ENCODE assay signal across 24 cellular contexts in the genomic region with DNA sequence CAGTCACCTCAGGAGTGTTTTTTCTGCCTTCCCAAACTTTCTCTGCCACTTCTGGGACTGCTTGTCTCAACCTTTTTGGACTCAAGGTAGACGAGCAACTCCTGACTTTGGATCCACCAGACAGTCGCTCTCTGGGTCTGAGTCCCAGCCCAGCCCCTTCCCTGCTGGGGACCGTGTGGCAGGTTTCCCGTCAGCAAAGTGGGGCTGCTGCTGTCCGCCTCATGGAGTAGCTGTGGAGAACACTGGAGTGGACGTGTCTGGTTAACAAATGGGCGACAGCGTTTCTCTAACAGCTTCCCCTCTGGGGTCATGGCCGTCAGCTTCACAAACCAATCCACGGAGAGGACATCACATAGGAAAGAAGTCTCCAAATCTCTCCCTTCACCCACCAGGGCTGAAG. TPM values are rescaled to one million over a fixed set of nuclear protein-coding genes. Genes with fewer than 3 reads are reported as not detected.
DNase-seq lines count a peak whose midpoint lies in the region; ATAC-seq, FAIRE-seq and TF ChIP-seq lines count a peak whose summit lies in the region.
"Had no signal": no experiment of that assay in that cellular context is flagged by ENCODE, and none has a peak within 500 bp of the region (broad histone marks: within the 10 kb centered on the region; RNA-seq: fewer than 3 reads in every experiment).

No MANE protein-coding gene starts in this region.

- WGBS in neuronal stem cell (ENCODE audit: extremely low coverage in 2 of 2, insufficient read length in 2 of 2, insufficient replicate concordance in 1 of 2), 2 donors, result no CpG with 5 or more reads among the region's 10 CpGs
- WGBS in small intestine, 3 donors, result 51 to 57% (median 53%) methylated on average over 10 of the region's 10 CpGs

- H3K23ac ChIP-seq in neuronal stem cell (ENCODE audit: low read depth, low read length, poor library complexity), result no peak overlapping the region

- H3K9me3 ChIP-seq in neuronal stem cell (replicated peaks in 1 of 2; ENCODE audit: control insufficient read depth in 2 of 2, insufficient read depth in 1 of 2, low read depth in 1 of 2, low read length in 2 of 2), result no peaks in the 10 kb centered on the region
- H3K9me3 ChIP-seq in small intestine (ENCODE audit: control insufficient read depth, low read depth), result no peaks in the 10 kb centered on the region
- H3K9me3 ChIP-seq: A549, Caco-2 had no signal

- H3K18ac ChIP-seq in neuronal stem cell (ENCODE audit: low read length), result no peak overlapping the region

- H3K36me3 ChIP-seq in GM23338 (ENCODE audit: insufficient read depth) (no peaks in the 10 kb centered on the region), neuronal stem cell (replicated peaks in 1 of 2; ENCODE audit: control insufficient read depth in 2 of 2, insufficient read depth in 2 of 2, low read length in 2 of 2) (no peaks in the 10 kb centered on the region), small intestine (ENCODE audit: control insufficient read depth in 2 of 2, insufficient read depth in 2 of 2, low read length in 2 of 2) (no peaks in the 10 kb centered on the region)
- H3K36me3 ChIP-seq: BLaER1 treated with 17β-estradiol and CSF1 and Interleukin-3, amounts not matched to agents 10 nM and 100 nM had no signal

- peaks cover 6% of the 10 kb centered on the region for H3K27me3 Mint-ChIP-seq in GM23338 (ENCODE audit: insufficient read depth, low read depth, poor library complexity)
- peaks cover 19% of the 10 kb centered on the region for H3K27me3 Mint-ChIP-seq in chondrocyte (ENCODE audit: low read depth)
- H3K27me3 Mint-ChIP-seq in immature natural killer cell (ENCODE audit: low read depth in 3 of 3), result peaks cover 5 to 13% (median 10%) of the 10 kb centered on the region in 3 donors

- H3K4me2 ChIP-seq in GM23338, result no peak overlapping the region
- H3K4me2 ChIP-seq in neuronal stem cell (ENCODE audit: insufficient read depth, low read length, poor library complexity, severe bottlenecking), result no peak overlapping the region
- H3K4me2 ChIP-seq: A549; BLaER1 treated with 17β-estradiol and CSF1 and Interleukin-3, amounts not matched to agents 10 nM and 100 nM had no signal

- no peak overlapping the region for H2BK5ac ChIP-seq in neuronal stem cell (ENCODE audit: low read length)

- H2AFZ ChIP-seq in GM23338 (peak overlapping the region; percentile 38; the same call in 1 of the 2 replicates), neuronal stem cell (ENCODE audit: low read length) (peak overlapping the region; percentile 46)

- H3K4me3 ChIP-seq in GM23338, result no peak overlapping the region
- H3K4me3 ChIP-seq in neuronal stem cell (ENCODE audit: low read length in 2 of 2), result no peak overlapping the region
- no peak overlapping the region for H3K4me3 ChIP-seq in small intestine (ENCODE audit: low read depth in 1 of 2, low read length in 2 of 2)
- H3K4me3 ChIP-seq: A549; BLaER1 treated with 17β-estradiol and CSF1 and Interleukin-3, amounts not matched to agents 10 nM and 100 nM had no signal

- H3K14ac ChIP-seq in neuronal stem cell (ENCODE audit: low read length), result no peak overlapping the region

- no peaks in the 10 kb centered on the region for H3K36me3 Mint-ChIP-seq in GM23338 (ENCODE audit: low read depth)
- H3K36me3 Mint-ChIP-seq in chondrocyte (ENCODE audit: low read depth), result no peaks in the 10 kb centered on the region
- H3K36me3 Mint-ChIP-seq in immature natural killer cell, result no peaks in the 10 kb centered on the region
- H3K36me3 Mint-ChIP-seq: CD8-positive, alpha-beta T cell had no signal

- H3K4me3 Mint-ChIP-seq in GM23338, result no peak overlapping the region
- no peak overlapping the region for H3K4me3 Mint-ChIP-seq in chondrocyte (ENCODE audit: unreplicated experiment)
- no peak overlapping the region for H3K4me3 Mint-ChIP-seq in immature natural killer cell
- H3K4me3 Mint-ChIP-seq: B cell; CD4-positive, alpha-beta T cell; CD8-positive, alpha-beta T cell had no signal

- ATAC-seq in GM23338 (no peak), GM21360 (IDR thresholded peaks at IDR 0.05; ENCODE audit: unreplicated experiment) (no peak)
- ATAC-seq: CD8-positive, alpha-beta T cell had no signal

- no peaks in the 10 kb centered on the region for H3K79me2 ChIP-seq in GM23338 (replicated peaks; ENCODE audit: insufficient read depth)

- H3K4me1 ChIP-seq in GM23338 (ENCODE audit: insufficient read depth), result no peaks in the 10 kb centered on the region
- H3K4me1 ChIP-seq in neuronal stem cell (ENCODE audit: control insufficient read depth in 2 of 2, insufficient read depth in 1 of 2, low read depth in 1 of 2, low read length in 2 of 2), result no peaks in the 10 kb centered on the region
- H3K4me1 ChIP-seq in small intestine (ENCODE audit: control insufficient read depth in 2 of 2, insufficient read depth in 1 of 2, low read depth in 1 of 2, low read length in 1 of 2), result no peaks in the 10 kb centered on the region
- H3K4me1 ChIP-seq: A549; BLaER1 treated with 17β-estradiol and CSF1 and Interleukin-3, amounts not matched to agents 10 nM and 100 nM; Caco-2 had no signal

- no peaks in the 10 kb centered on the region for H3F3A ChIP-seq in GM23338 (replicated peaks; ENCODE audit: low read depth)

- H3K9me3 Mint-ChIP-seq in GM23338 (peaks cover 2% of the 10 kb centered on the region; the same call in 1 of the 3 replicates), chondrocyte (ENCODE audit: low read depth) (no peaks in the 10 kb centered on the region), immature natural killer cell (no peaks in the 10 kb centered on the region)
- H3K9me3 Mint-ChIP-seq: CD4-positive, alpha-beta T cell; CD8-positive, alpha-beta T cell had no signal

- H2BK120ac ChIP-seq in neuronal stem cell (ENCODE audit: low read depth, low read length), result no peak overlapping the region

- H3K4me1 Mint-ChIP-seq in GM23338 (no peaks in the 10 kb centered on the region), chondrocyte (ENCODE audit: low read depth) (peaks cover 2% of the 10 kb centered on the region), immature natural killer cell (no peaks in the 10 kb centered on the region)
- H3K4me1 Mint-ChIP-seq: B cell had no signal

- TF ChIP-seq CTCF in GM23338 (conservative IDR thresholded peaks at IDR 0.05; ENCODE audit: low read depth in 2 of 2) (no peak), chondrocyte (IDR thresholded peaks at IDR 0.05) (no peak)

- H4K91ac ChIP-seq in neuronal stem cell (ENCODE audit: low read depth, low read length, poor library complexity), result no peak overlapping the region

- no peak overlapping the region for H2BK15ac ChIP-seq in neuronal stem cell (ENCODE audit: low read length)

- H3K27ac Mint-ChIP-seq in GM23338 (no peak overlapping the region), chondrocyte (ENCODE audit: unreplicated experiment) (no peak overlapping the region), immature natural killer cell (no peak overlapping the region)
- H3K27ac Mint-ChIP-seq: B cell; CD4-positive, alpha-beta T cell; CD8-positive, alpha-beta T cell had no signal

- no peaks in the 10 kb centered on the region; the same call in 1 of the 2 replicates for H4K20me1 ChIP-seq in GM23338 (replicated peaks; ENCODE audit: insufficient read depth)
- H4K20me1 ChIP-seq: BLaER1 treated with 17β-estradiol and CSF1 and Interleukin-3, amounts not matched to agents 10 nM and 100 nM had no signal

- H2BK12ac ChIP-seq in neuronal stem cell (ENCODE audit: low read length), result no peak overlapping the region

- no peak overlapping the region for H3K9ac ChIP-seq in neuronal stem cell (ENCODE audit: low read depth, low read length, poor library complexity)
- H3K9ac ChIP-seq: BLaER1 treated with 17β-estradiol and CSF1 and Interleukin-3, amounts not matched to agents 10 nM and 100 nM had no signal

- no peaks in the 10 kb centered on the region for H3K79me1 ChIP-seq in neuronal stem cell (ENCODE audit: low read depth, low read length)

- DNase-seq in GM23338 (ENCODE audit: low spot score) (no peak), chondrocyte (ENCODE audit: low spot score) (peak; percentile 20), islet precursor cell (peak; percentile 69), neuronal stem cell (ENCODE audit: low spot score) (no peak), NCI-H226 (no peak), small intestine (no peak), immature natural killer cell (no peak)
- DNase-seq: AML-193; Caco-2; Calu3; CD4-positive, alpha-beta T cell; CD8-positive, alpha-beta T cell; DMS79 treated with DMSO at 0.1 percent for 48 hours; GF-D8 had no signal

- no peak overlapping the region for H3K4ac ChIP-seq in neuronal stem cell (ENCODE audit: low read length)

- H3K27me3 ChIP-seq in GM23338 (ENCODE audit: insufficient read depth) (no peaks in the 10 kb centered on the region), neuronal stem cell (ENCODE audit: control insufficient read depth in 3 of 3, insufficient read depth in 3 of 3, low read depth in 1 of 3, low read length in 3 of 3) (no peaks in the 10 kb centered on the region), small intestine (ENCODE audit: control insufficient read depth in 2 of 2, insufficient read depth in 2 of 2, low read length in 2 of 2) (peaks cover 0 to 7% of the 10 kb centered on the region in 2 donors)
- H3K27me3 ChIP-seq: BLaER1 treated with 17β-estradiol and CSF1 and Interleukin-3, amounts not matched to agents 10 nM and 100 nM had no signal

- H2AK5ac ChIP-seq in neuronal stem cell (ENCODE audit: low read depth, low read length), result no peak overlapping the region

- no peaks in the 10 kb centered on the region for H3K9me2 ChIP-seq in GM23338 (ENCODE audit: insufficient read depth)

- no peak overlapping the region for H4K8ac ChIP-seq in neuronal stem cell (ENCODE audit: low read depth, low read length)

- FAIRE-seq in small intestine (lab: Jason Lieb, UNC), result no peak
- FAIRE-seq: A549, D721Med, G401.6, GM12891, GM19239 had no signal

- H3K27ac ChIP-seq in GM23338 (ENCODE audit: low read depth) (no peak overlapping the region), neuronal stem cell (replicated peaks; ENCODE audit: low read length) (no peak overlapping the region), small intestine (ENCODE audit: low read depth in 1 of 2, low read length in 1 of 2) (no peak overlapping the region)
- H3K27ac ChIP-seq: 22Rv1; A549; BLaER1 treated with 17β-estradiol and CSF1 and Interleukin-3, amounts not matched to agents 10 nM and 100 nM; C4-2B had no signal

RNA-seq across cellular contexts. Expression of a gene that starts 54.8 kb away (rescaled TPM):
- total RNA-seq in GM23338 (2014; rRNA removed; shearing (Covaris generic)), result 45.2 and 56.2 TPM in 2 replicates
- polyA plus RNA-seq in GM23338 (2016; fragmentation: Nextera tagmentation; extraction: Ambion mirVana), result 15.8 and 16.8 TPM in 2 replicates
- 57.2 to 80.4 TPM (median 73.4 TPM) in 3 replicates for total RNA-seq in chondrocyte
- polyA plus RNA-seq in neuronal stem cell (2013, experiment 1 of 2), result 32.1 TPM
- polyA plus RNA-seq in neuronal stem cell (2013, experiment 2 of 2), result 35.4 TPM
- 10 to 100 TPM; 14.3 to 28.4 (median 17.0) TPM for polyA plus RNA-seq in small intestine
- polyA plus RNA-seq in immature natural killer cell, result 100 to 1,000 TPM in 2 of 3 donors, 10 to 100 TPM in 1; 59.7 to 204 (median 127) TPM

RNA-seq across cellular contexts. Expression of a gene that starts 55.2 kb away (rescaled TPM):
- 20.7 and 20.8 TPM in 2 replicates for total RNA-seq in GM23338 (2014; rRNA removed; shearing (Covaris generic))
- 20.8 and 26.8 TPM in 2 replicates for polyA plus RNA-seq in GM23338 (2016; fragmentation: Nextera tagmentation; extraction: Ambion mirVana)
- 32.9 to 39.5 TPM (median 33.8 TPM) in 3 replicates for total RNA-seq in chondrocyte
- polyA plus RNA-seq in neuronal stem cell (2013, experiment 1 of 2), result 17.1 TPM
- 17.7 TPM for polyA plus RNA-seq in neuronal stem cell (2013, experiment 2 of 2)
- 10 to 100 TPM; 13.0 to 13.5 (median 13.2) TPM for polyA plus RNA-seq in small intestine
- 10 to 100 TPM; 25.3 to 41.2 (median 34.2) TPM for polyA plus RNA-seq in immature natural killer cell

Comparison
In these comparisons a context has a peak if more than half of its experiments do, and no peak if none do; other contexts are left out.
1. DNase-seq: peak in chondrocyte (single experiment) and islet precursor cell (single experiment); none in GM23338 (single experiment), neuronal stem cell (single experiment), NCI-H226 (single experiment), small intestine (single experiment) and immature natural killer cell (0 of 3).